Comparison of ENCODE assay signal across 24 cellular contexts in the genomic region with DNA sequence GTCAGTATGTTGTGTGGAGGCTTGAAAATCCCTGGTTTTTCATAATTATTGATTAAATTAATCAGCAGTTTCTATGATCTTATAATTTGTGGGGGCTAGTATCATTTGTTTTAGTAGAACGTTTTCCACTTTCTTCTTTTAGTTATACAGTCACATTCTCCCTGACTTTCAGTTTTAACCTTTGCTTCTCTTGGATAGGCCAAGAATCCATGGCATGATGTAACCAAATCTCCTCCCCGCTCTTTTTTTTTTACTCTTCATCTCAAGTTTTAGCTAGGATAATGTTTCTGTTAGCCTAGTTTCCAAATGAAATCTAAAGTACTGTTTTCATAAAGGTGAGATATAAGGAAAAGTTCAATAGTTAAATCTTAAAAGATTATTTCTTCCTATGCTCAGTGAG.
"Had no signal": no experiment of that assay in that cellular context is flagged by ENCODE, and none has a peak within 500 bp of the region (broad histone marks: within the 10 kb centered on the region; RNA-seq: fewer than 3 reads in every experiment).

No MANE protein-coding gene starts in this region.

- H3K4me1 ChIP-seq: esophagus muscularis mucosa, lower lobe of right lung, pancreas, right lobe of liver, suprapubic skin, transverse colon, upper lobe of right lung, uterus had no signal

- H3K27ac ChIP-seq: esophagus muscularis mucosa, lower lobe of right lung, pancreas, right lobe of liver, suprapubic skin, transverse colon, upper lobe of right lung, uterus had no signal

- H3K4me3 ChIP-seq: esophagus muscularis mucosa, lower lobe of right lung, pancreas, right lobe of liver, suprapubic skin, transverse colon, upper lobe of right lung, uterus had no signal

- H3K9me3 ChIP-seq: esophagus muscularis mucosa, lower lobe of right lung, pancreas, right lobe of liver, suprapubic skin, transverse colon, upper lobe of right lung, uterus had no signal

- H3K9me3 Mint-ChIP-seq: dendritic cell treated with granulocyte-macrophage colony-stimulating factor and Interleukin-4, amounts not matched to agents 40 ng/mL and 50 ng/mL, for 4 days; endodermal cell; immature natural killer cell; nephron progenitor cell; stimulated activated naive CD8-positive, alpha-beta T cell treated with anti-CD3 and anti-CD28 coated beads, Interleukin-15, amount 100 ng/mL, for 72 hours had no signal

- H3K4me1 Mint-ChIP-seq: endodermal cell; immature natural killer cell; naive thymus-derived CD8-positive, alpha-beta T cell; nephron progenitor cell; stimulated activated naive CD8-positive, alpha-beta T cell treated with anti-CD3 and anti-CD28 coated beads, Interleukin-15, amount 100 ng/mL, for 72 hours had no signal

- ATAC-seq: left ventricle myocardium superior; lower lobe of right lung; naive thymus-derived CD8-positive, alpha-beta T cell; pancreas; right lobe of liver; stimulated activated naive CD8-positive, alpha-beta T cell treated with anti-CD3 and anti-CD28 coated beads, Interleukin-15, amount 100 ng/mL, for 72 hours; upper lobe of right lung had no signal

- H3K27me3 ChIP-seq: esophagus muscularis mucosa, pancreas, right lobe of liver, suprapubic skin, transverse colon, upper lobe of right lung, uterus had no signal

- H3K27me3 Mint-ChIP-seq: dendritic cell treated with granulocyte-macrophage colony-stimulating factor and Interleukin-4, amounts not matched to agents 40 ng/mL and 50 ng/mL, for 4 days; naive thymus-derived CD8-positive, alpha-beta T cell; stimulated activated naive CD8-positive, alpha-beta T cell treated with anti-CD3 and anti-CD28 coated beads, Interleukin-15, amount 100 ng/mL, for 72 hours had no signal

- H3K36me3 ChIP-seq: esophagus muscularis mucosa, lower lobe of right lung, pancreas, right lobe of liver, suprapubic skin, transverse colon, upper lobe of right lung, uterus had no signal

- H3K27ac Mint-ChIP-seq: dendritic cell treated with granulocyte-macrophage colony-stimulating factor and Interleukin-4, amounts not matched to agents 40 ng/mL and 50 ng/mL, for 4 days; endodermal cell; immature natural killer cell; naive thymus-derived CD8-positive, alpha-beta T cell; nephron progenitor cell; stimulated activated naive CD8-positive, alpha-beta T cell treated with anti-CD3 and anti-CD28 coated beads, Interleukin-15, amount 100 ng/mL, for 72 hours had no signal

- DNase-seq: effector CD8-positive, alpha-beta T cell; endodermal cell; hypothalamus; immature natural killer cell; left ventricle myocardium superior; lower lobe of right lung; naive thymus-derived CD8-positive, alpha-beta T cell; nephron progenitor cell; nucleus accumbens; pancreas; right lobe of liver; small intestine; stimulated activated CD4-positive, alpha-beta T cell treated with anti-CD3 and anti-CD28 coated beads, Interleukin-12 subunit alpha, Interleukin-12 subunit beta, amount 100 ng/mL, for 4 hours; stimulated activated CD4-positive, alpha-beta T cell treated with anti-CD3 and anti-CD28 coated beads, Interleukin-1b, Interleukin-23, amount 100 ng/mL, for 48 hours; stimulated activated CD4-positive, alpha-beta T cell treated with anti-CD3 and anti-CD28 coated beads, Interleukin-4, amount 100 ng/mL, for 1 hour; stimulated activated CD8-positive, alpha-beta memory T cell treated with anti-CD3 and anti-CD28 coated beads, Interleukin-4, amount 100 ng/mL, for 48 hours; stimulated activated naive CD4-positive, alpha-beta T cell; stimulated activated naive CD8-positive, alpha-beta T cell treated with anti-CD3 and anti-CD28 coated beads, Interleukin-15, amount 100 ng/mL, for 72 hours; transverse colon; upper lobe of right lung; uterus had no signal

- H3K4me3 Mint-ChIP-seq: dendritic cell treated with granulocyte-macrophage colony-stimulating factor and Interleukin-4, amounts not matched to agents 40 ng/mL and 50 ng/mL, for 4 days; endodermal cell; immature natural killer cell; naive thymus-derived CD8-positive, alpha-beta T cell; nephron progenitor cell; stimulated activated naive CD8-positive, alpha-beta T cell treated with anti-CD3 and anti-CD28 coated beads, Interleukin-15, amount 100 ng/mL, for 72 hours had no signal
